20 cellular contexts compared by ENCODE assay signal in genomic region chr5:90424245-90424644, GRCh38. TPM values are rescaled to one million over a fixed set of nuclear protein-coding genes. Genes with fewer than 3 reads are reported as not detected.
DNase-seq lines count a peak whose midpoint lies in the region; ATAC-seq and FAIRE-seq lines count a peak whose summit lies in the region.
"Had no signal": no experiment of that assay in that cellular context is flagged by ENCODE, and none has a peak within 500 bp of the region (broad histone marks: within the 10 kb centered on the region; RNA-seq: fewer than 3 reads in every experiment).

No MANE protein-coding gene starts in this region.

- H3K27me3 ChIP-seq in Karpas-422 (ENCODE audit: low read length): no peaks in the 10 kb centered on the region

- CTCF ChIA-PET in activated naive CD4-positive, alpha-beta T cell treated with anti-CD3 and anti-CD28 coated beads, Interleukin-2, amount 10 ng/mL, durations not matched to agents 7 days and 5 days (lab: Charles Lee): no interaction called here

- H3K36me3 ChIP-seq in Karpas-422 (ENCODE audit: insufficient read depth, low read length): no peaks in the 10 kb centered on the region
- H3K36me3 ChIP-seq: lower lobe of right lung had no signal

- H3K27me3 Mint-ChIP-seq in activated naive CD4-positive, alpha-beta T cell treated with anti-CD3 and anti-CD28 coated beads, Interleukin-2, amount 10 ng/mL, durations not matched to agents 7 days and 5 days: peaks cover 26% of the 10 kb centered on the region
- H3K27me3 Mint-ChIP-seq: progenitor cell of endocrine pancreas had no signal

- H3K9me3 Mint-ChIP-seq in activated naive CD4-positive, alpha-beta T cell treated with anti-CD3 and anti-CD28 coated beads, Interleukin-2, amount 10 ng/mL, durations not matched to agents 7 days and 5 days: no peaks in the 10 kb centered on the region
- H3K9me3 Mint-ChIP-seq: natural killer cell; stimulated activated naive CD8-positive, alpha-beta T cell treated with anti-CD3 and anti-CD28 coated beads, Interleukin-15, amount 100 ng/mL, for 72 hours had no signal

- no peaks in the 10 kb centered on the region for H3K9me3 ChIP-seq in Karpas-422 (ENCODE audit: low read length)
- H3K9me3 ChIP-seq: A549, lower lobe of right lung had no signal

- H3K27ac ChIP-seq in Karpas-422 (ENCODE audit: low read length): no peak overlapping the region
- H3K27ac ChIP-seq: A549, lower lobe of right lung had no signal

- no peaks in the 10 kb centered on the region for H3K4me1 ChIP-seq in Karpas-422 (ENCODE audit: low read length)
- H3K4me1 ChIP-seq: A549, lower lobe of right lung had no signal

- H3K4me2 ChIP-seq in Karpas-422 (ENCODE audit: low read depth, low read length, poor library complexity, severe bottlenecking): no peak overlapping the region
- H3K4me2 ChIP-seq: A549 had no signal

- H3K4me1 Mint-ChIP-seq in activated naive CD4-positive, alpha-beta T cell treated with anti-CD3 and anti-CD28 coated beads, Interleukin-2, amount 10 ng/mL, durations not matched to agents 7 days and 5 days: no peaks in the 10 kb centered on the region
- H3K4me1 Mint-ChIP-seq: CD4-positive, CD25-positive, alpha-beta regulatory T cell; natural killer cell; stimulated activated naive CD8-positive, alpha-beta T cell treated with anti-CD3 and anti-CD28 coated beads, Interleukin-15, amount 100 ng/mL, for 72 hours had no signal

- no peaks in the 10 kb centered on the region for H3K36me3 Mint-ChIP-seq in activated naive CD4-positive, alpha-beta T cell treated with anti-CD3 and anti-CD28 coated beads, Interleukin-2, amount 10 ng/mL, durations not matched to agents 7 days and 5 days
- H3K36me3 Mint-ChIP-seq: CD4-positive, CD25-positive, alpha-beta regulatory T cell; natural killer cell had no signal

- no peak overlapping the region for H3K4me3 Mint-ChIP-seq in activated naive CD4-positive, alpha-beta T cell treated with anti-CD3 and anti-CD28 coated beads, Interleukin-2, amount 10 ng/mL, durations not matched to agents 7 days and 5 days
- H3K4me3 Mint-ChIP-seq: CD4-positive, CD25-positive, alpha-beta regulatory T cell; natural killer cell; stimulated activated naive CD8-positive, alpha-beta T cell treated with anti-CD3 and anti-CD28 coated beads, Interleukin-15, amount 100 ng/mL, for 72 hours had no signal

- peak; percentile 82 for ATAC-seq in GM19438 (IDR thresholded peaks at IDR 0.05; ENCODE audit: low read depth, unreplicated experiment)
- ATAC-seq in HG02798 (IDR thresholded peaks at IDR 0.05; ENCODE audit: poor library complexity, unreplicated experiment): peak; percentile 68
- ATAC-seq in HG03460 (IDR thresholded peaks at IDR 0.05; ENCODE audit: unreplicated experiment): peak; percentile 69
- no peak for ATAC-seq in Right ventricle myocardium superior (ENCODE audit: poor library complexity)
- ATAC-seq: A549; lower lobe of right lung; natural killer cell; stimulated activated naive CD8-positive, alpha-beta T cell treated with anti-CD3 and anti-CD28 coated beads, Interleukin-15, amount 100 ng/mL, for 72 hours had no signal

- DNase-seq in GM18507 (ENCODE audit: extremely low spot score, insufficient read length, low read depth) (no peak), Right ventricle myocardium superior (no peak), Karpas-422 (no peak), NCI-H1436 treated with DMSO at 0.1 percent for 48 hours (lab: John Stamatoyannopoulos, UW) (no peak)
- DNase-seq in activated naive CD4-positive, alpha-beta T cell treated with anti-CD3 and anti-CD28 coated beads, Interleukin-2, amount 10 ng/mL, durations not matched to agents 7 days and 5 days: no peak
- DNase-seq: activated CD4-positive, alpha-beta T cell treated with anti-CD3 and anti-CD28 coated beads for 1 hour; activated CD8-positive, alpha-beta memory T cell treated with anti-CD3 and anti-CD28 coated beads, Interleukin-2, amount 50 U/mL, for 48 hours; activated naive CD4-positive, alpha-beta T cell treated with anti-CD3 and anti-CD28 coated beads, Interleukin-2, amount 50 U/mL, for 16 hours; CD4-positive, CD25-positive, alpha-beta regulatory T cell; DND-41; lower lobe of right lung; natural killer cell; NCI-H1105 treated with DMSO at 0.1 percent for 48 hours; NCI-H2227 treated with DMSO at 0.1 percent for 48 hours; stimulated activated naive CD8-positive, alpha-beta T cell treated with anti-CD3 and anti-CD28 coated beads, Interleukin-15, amount 100 ng/mL, for 72 hours had no signal

- no peaks in the 10 kb centered on the region for H3K79me2 ChIP-seq in Karpas-422 (ENCODE audit: low read length)

- no peak overlapping the region for H3K4me3 ChIP-seq in Karpas-422 (ENCODE audit: low read length)
- H3K4me3 ChIP-seq: A549, lower lobe of right lung had no signal

- peak; percentile 64 for FAIRE-seq in GM18507 (lab: Jason Lieb, UNC)
- FAIRE-seq: A549 had no signal

- intact Hi-C loops in Right ventricle myocardium superior (cut with DNase I): loop anchor here (10.0 kb wide), 1 partner anchor 111 kb away; no protein-coding TSS in a partner anchor

- H3K9me2 ChIP-seq in Karpas-422 (replicated peaks; ENCODE audit: insufficient read depth, low read length): no peaks in the 10 kb centered on the region

- H3K9ac ChIP-seq in Karpas-422 (ENCODE audit: low read length): no peak overlapping the region

- H3K27ac Mint-ChIP-seq in activated naive CD4-positive, alpha-beta T cell treated with anti-CD3 and anti-CD28 coated beads, Interleukin-2, amount 10 ng/mL, durations not matched to agents 7 days and 5 days: no peak overlapping the region
- H3K27ac Mint-ChIP-seq: CD4-positive, CD25-positive, alpha-beta regulatory T cell; natural killer cell; progenitor cell of endocrine pancreas had no signal

- H2AFZ ChIP-seq in Karpas-422 (ENCODE audit: low read length): no peak overlapping the region

- H4K20me1 ChIP-seq in Karpas-422 (ENCODE audit: insufficient read depth, low read depth, low read length): no peaks in the 10 kb centered on the region

RNA-seq across cellular contexts. Expression of gene CETN3, which starts 14.7 kb away (rescaled TPM):
- total RNA-seq in Right ventricle myocardium superior: 27.4 TPM
- total RNA-seq in Karpas-422 (2014; rRNA removed; shearing (Covaris generic); ENCODE audit: low replicate concordance): 54.7 and 55.4 TPM in 2 replicates

RNA-seq across cellular contexts. Expression of gene MBLAC2, which starts 50.3 kb away (rescaled TPM):
- total RNA-seq in Right ventricle myocardium superior: 3.8 TPM
- 8.3 and 18.0 TPM in 2 replicates for total RNA-seq in Karpas-422 (2014; rRNA removed; shearing (Covaris generic); ENCODE audit: low replicate concordance)

RNA-seq across cellular contexts. Expression of gene POLR3G, which starts 50.4 kb away (rescaled TPM):
- total RNA-seq in Right ventricle myocardium superior: 0.46 TPM
- total RNA-seq in Karpas-422 (2014; rRNA removed; shearing (Covaris generic); ENCODE audit: low replicate concordance): 32.9 and 62.5 TPM in 2 replicates

Comparison
In these comparisons a context has a peak if more than half of its experiments do, and no peak if none do; other contexts are left out.
1. RNA of gene POLR3G, which starts 50.4 kb away (total RNA-seq): 32.9 to 62.5 TPM in Karpas-422; 0.46 TPM in Right ventricle myocardium superior (single experiment); every median in the first group is over 10 times any median in the second.